ENCODE assay signal across 8 cellular contexts in genomic region chr9:113580041-113580953, GRCh38.
DNase-seq lines count a peak whose midpoint lies in the region; TF ChIP-seq lines count a peak whose summit lies in the region.

No MANE protein-coding gene starts in this region.

- H3K9me3 ChIP-seq in MG63: no peaks in the 10 kb centered on the region
- no peaks in the 10 kb centered on the region for H3K9me3 ChIP-seq in prostate gland
- H3K9me3 ChIP-seq in WERI-Rb-1 (ENCODE audit: severe bottlenecking): no peaks in the 10 kb centered on the region

- TF ChIP-seq POLR2A in prostate gland (IDR thresholded peaks at IDR 0.05): no peak

- peaks cover 17% of the 10 kb centered on the region for H3K36me3 ChIP-seq in MG63
- peaks cover 0 to 6% of the 10 kb centered on the region in 2 donors for H3K36me3 ChIP-seq in prostate gland
- H3K36me3 ChIP-seq in WERI-Rb-1: peaks cover 5% of the 10 kb centered on the region

- TF ChIP-seq CTCF in fibroblast of the aortic adventitia (IDR thresholded peaks at IDR 0.05; ENCODE audit: insufficient read depth, low read length): no peak
- TF ChIP-seq CTCF in prostate gland (IDR thresholded peaks at IDR 0.05): peak in 1 of 4 experiments; percentile 24
- no peak for TF ChIP-seq CTCF in WERI-Rb-1 (IDR thresholded peaks at IDR 0.05; ENCODE audit: low read depth, low read length)

- H3K27ac ChIP-seq in prostate gland (peak overlapping the region; percentile 80 to 83), WERI-Rb-1 (no peak overlapping the region)

- H3K4me1 ChIP-seq in prostate gland (replicated peaks): peaks cover 36% of the 10 kb centered on the region

- intact Hi-C loops in prostate gland (cut with DNase I): loop anchor here (5.0 to 10.0 kb wide), 2 partner anchors 118 to 305 kb away; partner anchors contain the start of genes CDC26, PRPF4 and RGS3

- H3K4me3 ChIP-seq in MG63 (peak overlapping the region; percentile 7; the same call in 1 of the 2 replicates), fibroblast of the aortic adventitia (ENCODE audit: low read depth, low read length) (no peak overlapping the region), prostate gland (peak overlapping the region in 1 of 2 donors; percentile 22), WERI-Rb-1 (ENCODE audit: low read depth, low read length) (no peak overlapping the region)

- DNase-seq in AML-193 (lab: John Stamatoyannopoulos, UW): peak; percentile 83 to 89
- DNase-seq in MG63: peak; percentile 88
- peak; percentile 57 for DNase-seq in activated T-cell treated with anti-CD3 and anti-CD28 coated beads for 4 hours
- DNase-seq in fibroblast of the aortic adventitia (ENCODE audit: low read depth): peak; percentile 70
- DNase-seq in prostate gland (ENCODE audit: low spot score): peak; percentile 96
- peak; percentile 95 for DNase-seq in ureter (ENCODE audit: low spot score)
- DNase-seq in WERI-Rb-1: no peak
- DNase-seq in NCI-H526 treated with DMSO at 0.1 percent for 48 hours (lab: John Stamatoyannopoulos, UW): no peak

- H3K27me3 ChIP-seq in MG63 (no peaks in the 10 kb centered on the region), prostate gland (replicated peaks; ENCODE audit: insufficient read depth) (no peaks in the 10 kb centered on the region), WERI-Rb-1 (ENCODE audit: insufficient read depth, low read depth, severe bottlenecking) (no peaks in the 10 kb centered on the region)

- WGBS in prostate gland: 36% methylated on average over 10 of the region's 12 CpGs

Comparison
In these comparisons a context has a peak if more than half of its experiments do, and no peak if none do; other contexts are left out.
1. DNase-seq: peak in AML-193 (2 of 2), MG63 (single experiment), activated T-cell treated with anti-CD3 and anti-CD28 coated beads for 4 hours (single experiment), fibroblast of the aortic adventitia (single experiment), prostate gland (single experiment) and ureter (single experiment); none in WERI-Rb-1 (single experiment) and NCI-H526 treated with DMSO at 0.1 percent for 48 hours (single experiment).